Comparison of ENCODE assay signal across 8 cellular contexts in genomic region chr1:241846862-241847539, GRCh38. TPM values are rescaled to one million over a fixed set of nuclear protein-coding genes. Genes with fewer than 3 reads are reported as not detected.
DNase-seq lines count a peak whose midpoint lies in the region; ATAC-seq, FAIRE-seq and TF ChIP-seq lines count a peak whose summit lies in the region.

No MANE protein-coding gene starts in this region.

- H3K9me3 Mint-ChIP-seq in GM23338 (no peaks in the 10 kb centered on the region), T-cell (no peaks in the 10 kb centered on the region)

- H3K4me1 ChIP-seq in GM23338 (ENCODE audit: insufficient read depth) (peaks cover 16% of the 10 kb centered on the region; the same call in 1 of the 2 replicates), fibroblast of lung (ENCODE audit: control insufficient read depth, extremely low read depth, insufficient read depth, low read length) (peaks cover 3% of the 10 kb centered on the region), skeletal muscle tissue (ENCODE audit: control insufficient read depth in 3 of 3, insufficient read depth in 3 of 3, low read length in 3 of 3) (peaks cover 7 to 13% (median 8%) of the 10 kb centered on the region in 3 donors)

- POLR2A ChIA-PET in T-cell (lab: Charles Lee), result no interaction called here

- no peak for FAIRE-seq in H54 (lab: Jason Lieb, UNC)

- CTCF ChIA-PET in T-cell (lab: Charles Lee), result no interaction called here

- H3K36me3 ChIP-seq in GM23338 (ENCODE audit: insufficient read depth) (peaks cover 13% of the 10 kb centered on the region; the same call in 1 of the 2 replicates), fibroblast of lung (ENCODE audit: control insufficient read depth, insufficient read depth, low read length) (no peaks in the 10 kb centered on the region), skeletal muscle tissue (ENCODE audit: control insufficient read depth in 3 of 3, insufficient read depth in 3 of 3, low read length in 3 of 3) (no peaks in the 10 kb centered on the region)

- H3K4me1 Mint-ChIP-seq in GM23338 (peaks cover 16% of the 10 kb centered on the region), T-cell (peaks cover 18 to 21% (median 18%) of the 10 kb centered on the region in 3 donors)

- H4K20me1 ChIP-seq in GM23338 (replicated peaks; ENCODE audit: insufficient read depth) (peaks cover 12% of the 10 kb centered on the region; the same call in 1 of the 2 replicates), fibroblast of lung (ENCODE audit: control insufficient read depth, extremely low read depth, insufficient read depth, low read length) (no peaks in the 10 kb centered on the region)

- TF ChIP-seq CTCF in GM23338 (conservative IDR thresholded peaks at IDR 0.05; ENCODE audit: low read depth in 2 of 2) (no peak), fibroblast of lung (conservative IDR thresholded peaks at IDR 0.05 in 1 of 2, IDR thresholded peaks at IDR 0.05 in 1 of 2; ENCODE audit: low read depth in 1 of 2, low read length in 2 of 2) (no peak)

- H3K9ac ChIP-seq in fibroblast of lung (ENCODE audit: insufficient read depth, low read length) (peak overlapping the region; percentile 96), skeletal muscle tissue (ENCODE audit: low read depth in 1 of 3, low read length in 3 of 3) (peak overlapping the region in 2 of 3 donors; percentile 84 to 93)

- peaks cover 33% of the 10 kb centered on the region for H3K79me2 ChIP-seq in GM23338 (replicated peaks; ENCODE audit: insufficient read depth)
- H3K79me2 ChIP-seq in fibroblast of lung (ENCODE audit: control insufficient read depth, insufficient read depth, low read length), result peaks cover 16% of the 10 kb centered on the region

- H3K36me3 Mint-ChIP-seq in GM23338 (ENCODE audit: low read depth) (peaks cover 27% of the 10 kb centered on the region), T-cell (no peaks in the 10 kb centered on the region)

- H3K27ac ChIP-seq in GM23338 (ENCODE audit: low read depth) (peak overlapping the region; percentile 86), fibroblast of lung (ENCODE audit: insufficient read depth, low read length) (peak overlapping the region; percentile 98), skeletal muscle tissue (ENCODE audit: low read depth, low read length) (no peak overlapping the region)

- ATAC-seq in GM23338 (no peak), T-cell (replicated peaks in 1 of 4) (no peak), HG03196 (IDR thresholded peaks at IDR 0.05; ENCODE audit: unreplicated experiment) (no peak)

- peak overlapping the region; percentile 93 for H3K4me3 ChIP-seq in GM23338
- H3K4me3 ChIP-seq in fibroblast of lung (replicated peaks in 1 of 4; ENCODE audit: control extremely low read depth in 1 of 4, insufficient read depth in 1 of 4, low read depth in 3 of 4, low read length in 4 of 4), result peak overlapping the region; percentile 86 to 96 (median 88)
- peak overlapping the region; percentile 93 to 97 (median 97) for H3K4me3 ChIP-seq in skeletal muscle tissue (ENCODE audit: low read length in 3 of 3)

- TF ChIP-seq POLR2A in H54 (IDR thresholded peaks at IDR 0.05; ENCODE audit: low read depth, low read length), result no peak

- H3K27ac Mint-ChIP-seq in GM23338 (peak overlapping the region; percentile 99), T-cell (peak overlapping the region; percentile 99 to 100)

- no peaks in the 10 kb centered on the region for H3K9me2 ChIP-seq in GM23338 (ENCODE audit: insufficient read depth)

- H3K4me2 ChIP-seq in GM23338, result peak overlapping the region; percentile 77
- peak overlapping the region; percentile 78 for H3K4me2 ChIP-seq in fibroblast of lung (ENCODE audit: extremely low read depth, insufficient read depth, low read length)

- H3K4me3 Mint-ChIP-seq in GM23338, result peak overlapping the region; percentile 92
- peak overlapping the region; percentile 98 to 99 (median 99) for H3K4me3 Mint-ChIP-seq in T-cell

- peak overlapping the region; percentile 75 for H2AFZ ChIP-seq in GM23338
- H2AFZ ChIP-seq in fibroblast of lung (ENCODE audit: low read length), result peak overlapping the region; percentile 64

- peaks cover 6% of the 10 kb centered on the region for H3K27me3 Mint-ChIP-seq in GM23338 (ENCODE audit: insufficient read depth, low read depth, poor library complexity)
- H3K27me3 Mint-ChIP-seq in T-cell, result no peaks in the 10 kb centered on the region

- no peak for DNase-seq in GM23338 (ENCODE audit: low spot score)
- DNase-seq in T-cell, result no peak
- DNase-seq in fibroblast of lung (ENCODE audit: low read depth in 2 of 2), result no peak
- no peak for DNase-seq in H54 (ENCODE audit: insufficient read length, low spot score)
- DNase-seq in C1 segment of cervical spinal cord (lab: John Stamatoyannopoulos, UW), result no peak
- DNase-seq in stimulated activated CD8-positive, alpha-beta memory T cell treated with anti-CD3 and anti-CD28 coated beads, Interleukin-4, amount 100 ng/mL, for 48 hours, result no peak

- H3K27me3 ChIP-seq in GM23338 (ENCODE audit: insufficient read depth), result no peaks in the 10 kb centered on the region
- no peaks in the 10 kb centered on the region for H3K27me3 ChIP-seq in fibroblast of lung (ENCODE audit: control insufficient read depth, insufficient read depth, low read length)
- H3K27me3 ChIP-seq in skeletal muscle tissue (ENCODE audit: control insufficient read depth in 3 of 3, insufficient read depth in 3 of 3, low read length in 3 of 3), result no peaks in the 10 kb centered on the region

- no peaks in the 10 kb centered on the region for H3F3A ChIP-seq in GM23338 (replicated peaks; ENCODE audit: low read depth)

- no peaks in the 10 kb centered on the region for H3K9me3 ChIP-seq in fibroblast of lung (ENCODE audit: control insufficient read depth, insufficient read depth, low read depth, low read length)
- H3K9me3 ChIP-seq in skeletal muscle tissue (ENCODE audit: control insufficient read depth in 3 of 3, low read length in 3 of 3), result no peaks in the 10 kb centered on the region

TF ChIP-seq in GM23338, 12 proteins besides CTCF, POLR2A, EP300 and RAD21 (continues in another document):
- TF ChIP-seq CREB1 (CRISPR knock-in tag; IDR thresholded peaks at IDR 0.05; ENCODE audit: low read depth) (no peak), EZH2 (IDR thresholded peaks at IDR 0.05; ENCODE audit: low read depth, unreplicated experiment) (no peak), POLR2AphosphoS5 (IDR thresholded peaks at IDR 0.05; ENCODE audit: low read depth) (no peak), ZNF331 (CRISPR knock-in tag; IDR thresholded peaks at IDR 0.05; ENCODE audit: low read depth) (no peak)

RNA-seq across cellular contexts. Expression of gene EXO1, which starts 1.0 kb away (rescaled TPM):
- 23.7 and 34.0 TPM in 2 replicates for total RNA-seq in GM23338 (2014; rRNA removed; shearing (Covaris generic))
- polyA plus RNA-seq in GM23338 (2016; fragmentation: Nextera tagmentation; extraction: Ambion mirVana), result 13.0 and 16.2 TPM in 2 replicates
- 1 to 10 TPM in 4 of 5 donors, under 1 TPM in 1; 0.41 to 2.7 (median 1.4) TPM for total RNA-seq in T-cell
- 1.3 and 3.0 TPM in 2 replicates for total RNA-seq in fibroblast of lung
- polyA plus RNA-seq in fibroblast of lung, result 7.2 and 14.6 TPM in 2 replicates
- polyA plus RNA-seq in fibroblast of lung (2012), result 4.8 and 9.8 TPM in 2 replicates
- 1.1 and 4.5 TPM in 2 replicates for polyA minus RNA-seq in fibroblast of lung (ENCODE audit: low replicate concordance)
- total RNA-seq in skeletal muscle tissue, result 4.2 TPM
